In genomic region chr4:40887690-40888089, GRCh38 we compare ENCODE assay signal across 12 cellular contexts.
DNase-seq lines count a peak whose midpoint lies in the region; TF ChIP-seq lines count a peak whose summit lies in the region.
"Had no signal": no experiment of that assay in that cellular context is flagged by ENCODE, and none has a peak within 500 bp of the region (broad histone marks: within the 10 kb centered on the region; RNA-seq: fewer than 3 reads in every experiment).

No MANE protein-coding gene starts in this region.

- peak; percentile 19 for DNase-seq in AG08396 (ENCODE audit: low spot score)
- peak; percentile 34 for DNase-seq in HCEC 1CT
- peak; percentile 83 to 91 for DNase-seq in cardiac fibroblast (ENCODE audit: low read depth in 2 of 2)
- DNase-seq in midbrain (lab: John Stamatoyannopoulos, UW) = peak; percentile 62
- DNase-seq in cerebellar nuclear complex (lab: John Stamatoyannopoulos, UW) = no peak
- no peak for DNase-seq in NCI-H187 (lab: John Stamatoyannopoulos, UW)
- DNase-seq in A172 (ENCODE audit: low spot score) = no peak
- DNase-seq in kidney tubule cell (ENCODE audit: low spot score) = no peak
- DNase-seq: naive thymus-derived CD8-positive, alpha-beta T cell; stimulated activated CD4-positive, alpha-beta T cell treated with anti-CD3 and anti-CD28 coated beads, Interleukin-4, amount 100 ng/mL, for 24 hours; testis had no signal

- no peak for TF ChIP-seq CTCF in cardiac fibroblast (IDR thresholded peaks at IDR 0.05; ENCODE audit: low read depth, low read length)

- no peak overlapping the region for H3K4me3 ChIP-seq in cardiac fibroblast (replicated peaks in 1 of 2; ENCODE audit: low read depth in 2 of 2, low read length in 2 of 2)
- H3K4me3 ChIP-seq: ascending aorta, testis had no signal

Comparison
In these comparisons a context has a peak if more than half of its experiments do, and no peak if none do; other contexts are left out.
1. DNase-seq: peak in AG08396 (single experiment), HCEC 1CT (single experiment), cardiac fibroblast (2 of 2) and midbrain (single experiment); none in cerebellar nuclear complex (0 of 2), NCI-H187 (0 of 2), A172 (single experiment) and kidney tubule cell (single experiment).